12 cellular contexts compared by ENCODE assay signal in the genomic region with DNA sequence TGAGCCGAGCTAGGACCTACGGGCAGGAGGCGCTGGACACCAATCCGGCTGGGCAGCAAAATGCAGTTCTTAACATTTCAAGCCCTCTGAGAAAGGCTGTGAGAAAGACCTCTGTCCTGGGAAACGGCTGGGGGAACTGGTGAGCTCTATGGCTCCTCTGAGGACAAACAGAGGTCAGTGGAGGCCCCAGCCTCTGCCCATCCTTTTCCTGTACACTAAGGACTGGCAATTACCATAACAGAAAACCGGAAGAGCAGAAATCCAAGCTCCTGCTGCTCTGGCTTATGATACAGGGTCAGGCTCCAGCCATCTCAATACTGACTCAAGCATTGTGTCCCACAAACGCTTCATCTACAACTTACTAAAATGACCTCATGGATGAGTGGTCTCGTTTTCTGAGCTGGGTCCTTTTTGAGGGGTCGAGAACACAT. TPM values are rescaled to one million over a fixed set of nuclear protein-coding genes. Genes with fewer than 3 reads are reported as not detected.
DNase-seq lines count a peak whose midpoint lies in the region; ATAC-seq and TF ChIP-seq lines count a peak whose summit lies in the region.
"Had no signal": no experiment of that assay in that cellular context is flagged by ENCODE, and none has a peak within 500 bp of the region (broad histone marks: within the 10 kb centered on the region; RNA-seq: fewer than 3 reads in every experiment).

No MANE protein-coding gene starts in this region.

- no peak overlapping the region for H3K4me3 ChIP-seq in CD4-positive, CD25-positive, alpha-beta regulatory T cell (ENCODE audit: low read depth, low read length)
- H3K4me3 ChIP-seq in mesodermal cell (ENCODE audit: extremely low read depth, insufficient read depth, low read length, poor library complexity, severe bottlenecking) (no peak overlapping the region), BE2C (ENCODE audit: low read depth, low read length) (no peak overlapping the region)
- H3K4me3 ChIP-seq: SJCRH30 had no signal

- H3K27me3 Mint-ChIP-seq in CD4-positive, CD25-positive, alpha-beta regulatory T cell, result no peaks in the 10 kb centered on the region
- no peaks in the 10 kb centered on the region for H3K27me3 Mint-ChIP-seq in HFFc6 (ENCODE audit: insufficient read depth)
- H3K27me3 Mint-ChIP-seq in activated B cell treated with CpG ODN at 0.5 μM for 24 hours, result no peaks in the 10 kb centered on the region

- POLR2A ChIA-PET in activated B cell treated with CpG ODN at 0.5 μM for 24 hours (lab: Charles Lee), result no interaction called here

- H3K9me3 Mint-ChIP-seq in CD4-positive, CD25-positive, alpha-beta regulatory T cell, result no peaks in the 10 kb centered on the region
- H3K9me3 Mint-ChIP-seq in HFFc6, result no peaks in the 10 kb centered on the region
- H3K9me3 Mint-ChIP-seq in activated B cell treated with CpG ODN at 0.5 μM for 24 hours, result no peaks in the 10 kb centered on the region

- peak overlapping the region in 2 of 3 donors; percentile 59 to 88 for H3K27ac Mint-ChIP-seq in CD4-positive, CD25-positive, alpha-beta regulatory T cell
- H3K27ac Mint-ChIP-seq in HFFc6 (no peak overlapping the region; the same call in 1 of the 2 replicates), activated B cell treated with CpG ODN at 0.5 μM for 24 hours (no peak overlapping the region)

- H3K27ac ChIP-seq in CD4-positive, CD25-positive, alpha-beta regulatory T cell (ENCODE audit: insufficient read depth, low read length, poor library complexity, severe bottlenecking), result no peak overlapping the region
- peak overlapping the region; percentile 65 for H3K27ac ChIP-seq in mesodermal cell (ENCODE audit: low read depth, low read length, severe bottlenecking)
- H3K27ac ChIP-seq: SJCRH30 had no signal

- no peaks in the 10 kb centered on the region for H3K9me3 ChIP-seq in CD4-positive, CD25-positive, alpha-beta regulatory T cell (ENCODE audit: control insufficient read depth in 2 of 2, low read length in 2 of 2)
- H3K9me3 ChIP-seq in mesodermal cell (ENCODE audit: control insufficient read depth, low read length), result no peaks in the 10 kb centered on the region
- no peaks in the 10 kb centered on the region for H3K9me3 ChIP-seq in BE2C
- H3K9me3 ChIP-seq: SJCRH30 had no signal

- DNase-seq in CD4-positive, CD25-positive, alpha-beta regulatory T cell, result no peak
- DNase-seq in HFFc6, result no peak
- DNase-seq in activated B cell treated with CpG ODN at 0.5 μM for 24 hours, result no peak
- no peak for DNase-seq in NCI-H446 (lab: John Stamatoyannopoulos, UW)
- no peak for DNase-seq in BE2C
- no peak for DNase-seq in amniotic stem cell (lab: John Stamatoyannopoulos, UW)
- DNase-seq: Calu3, caudate nucleus, NCI-H2171 treated with DMSO at 0.1 percent for 48 hours, SJCRH30 had no signal

- H3K36me3 ChIP-seq in CD4-positive, CD25-positive, alpha-beta regulatory T cell (ENCODE audit: control insufficient read depth, insufficient read depth, low read length), result peaks cover 19% of the 10 kb centered on the region
- H3K36me3 ChIP-seq in mesodermal cell (ENCODE audit: control insufficient read depth, insufficient read depth, low read length) (peaks cover 4% of the 10 kb centered on the region), BE2C (no peaks in the 10 kb centered on the region)
- H3K36me3 ChIP-seq: SJCRH30 had no signal

- H3K4me1 Mint-ChIP-seq in CD4-positive, CD25-positive, alpha-beta regulatory T cell, result peaks cover 0 to 19% (median 7%) of the 10 kb centered on the region in 4 donors
- H3K4me1 Mint-ChIP-seq in HFFc6 (ENCODE audit: low read depth) (peaks cover 21% of the 10 kb centered on the region), activated B cell treated with CpG ODN at 0.5 μM for 24 hours (peaks cover 11% of the 10 kb centered on the region)

- peak overlapping the region; percentile 63 to 87 (median 82) for H3K4me3 Mint-ChIP-seq in CD4-positive, CD25-positive, alpha-beta regulatory T cell
- peak overlapping the region; percentile 56; the same call in 1 of the 2 replicates for H3K4me3 Mint-ChIP-seq in HFFc6
- H3K4me3 Mint-ChIP-seq in activated B cell treated with CpG ODN at 0.5 μM for 24 hours, result peak overlapping the region; percentile 66

- H3K4me1 ChIP-seq in CD4-positive, CD25-positive, alpha-beta regulatory T cell (ENCODE audit: control insufficient read depth, insufficient read depth, low read length, poor library complexity, severe bottlenecking), result peaks cover 3% of the 10 kb centered on the region
- H3K4me1 ChIP-seq in mesodermal cell (ENCODE audit: control insufficient read depth, insufficient read depth, low read length, poor library complexity, severe bottlenecking) (peaks cover 17% of the 10 kb centered on the region), BE2C (peaks cover 11% of the 10 kb centered on the region)
- H3K4me1 ChIP-seq: SJCRH30 had no signal

- CTCF ChIA-PET in activated B cell treated with CpG ODN at 0.5 μM for 24 hours (lab: Charles Lee), result no interaction called here

- H3K36me3 Mint-ChIP-seq in CD4-positive, CD25-positive, alpha-beta regulatory T cell, result peaks cover 12% of the 10 kb centered on the region
- H3K36me3 Mint-ChIP-seq in HFFc6 (ENCODE audit: low read depth), result peaks cover 12% of the 10 kb centered on the region; the same call in 1 of the 2 replicates
- no peaks in the 10 kb centered on the region for H3K36me3 Mint-ChIP-seq in activated B cell treated with CpG ODN at 0.5 μM for 24 hours (ENCODE audit: low read depth)

- no peaks in the 10 kb centered on the region for H3K27me3 ChIP-seq in CD4-positive, CD25-positive, alpha-beta regulatory T cell (ENCODE audit: control insufficient read depth, insufficient read depth, low read length)
- no peaks in the 10 kb centered on the region for H3K27me3 ChIP-seq in BE2C
- H3K27me3 ChIP-seq: SJCRH30 had no signal

- TF ChIP-seq CTCF in HFFc6 (IDR thresholded peaks at IDR 0.05) (no peak), activated B cell treated with CpG ODN at 0.5 μM for 24 hours (IDR thresholded peaks at IDR 0.05) (no peak), BE2C (IDR thresholded peaks at IDR 0.05; ENCODE audit: low read depth, low read length) (no peak)

- 72 to 74% methylated on average over 9 of the region's 9 CpGs for WGBS in mesodermal cell (ENCODE audit: insufficient coverage in 2 of 2), 2 experiments

- intact Hi-C loops in activated B cell treated with CpG ODN at 0.5 μM for 24 hours (cut with micrococcal nuclease), result no loop called here

- ATAC-seq in CD4-positive, CD25-positive, alpha-beta regulatory T cell (ENCODE audit: low read depth in 2 of 2), result no peak
- no peak for ATAC-seq in activated B cell treated with CpG ODN at 0.5 μM for 24 hours (ENCODE audit: low read depth)
- ATAC-seq in GM21619 (IDR thresholded peaks at IDR 0.05; ENCODE audit: unreplicated experiment), result no peak

RNA-seq across cellular contexts. Expression of a gene that starts 2.2 kb away (rescaled TPM):
- 6.4 TPM for total RNA-seq in CD4-positive, CD25-positive, alpha-beta regulatory T cell
- polyA plus RNA-seq in CD4-positive, CD25-positive, alpha-beta regulatory T cell, result 1 to 10 TPM; 3.0 to 8.0 (median 5.0) TPM
- total RNA-seq in HFFc6 (2021; fragmentation: NEBNext Ultra II Directional; extraction: Animal tissue kit (Norgen Biotek cat#: 25700)), result 1 to 10 TPM; 3.9 to 6.1 (median 5.0) TPM
- total RNA-seq in activated B cell treated with CpG ODN at 0.5 μM for 24 hours, result 1.8 and 3.0 TPM in 2 replicates
- polyA plus RNA-seq in mesodermal cell (2013, experiment 1 of 2), result 7.9 TPM
- polyA plus RNA-seq in mesodermal cell (2013, experiment 2 of 2), result 8.4 TPM
- polyA plus RNA-seq in BE2C (2012; ENCODE audit: insufficient read depth, insufficient read length, low read depth), result 2.3 TPM
- total RNA-seq: SJCRH30 had no signal

Comparison
In these comparisons a context has a peak if more than half of its experiments do, and no peak if none do; other contexts are left out.
1. H3K27ac Mint-ChIP-seq: peak in CD4-positive, CD25-positive, alpha-beta regulatory T cell (2 of 3); none in HFFc6 (single experiment) and activated B cell treated with CpG ODN at 0.5 μM for 24 hours (single experiment).
2. Peak in every context shown above with its lines, with median percentiles within 50 percentile points of each other: H3K4me3 Mint-ChIP-seq.